In genomic region chr9:9942764-9943424, GRCh38 we compare ENCODE assay signal across 8 cellular contexts.
A peak's percentile ranks its signal among the peaks of the same experiment; 100 is the strongest.
DNase-seq lines count a peak whose midpoint lies in the region; ATAC-seq and TF ChIP-seq lines count a peak whose summit lies in the region.

No MANE protein-coding gene starts in this region.

- no peak for TF ChIP-seq POLR2A in IMR-90 (IDR thresholded peaks at IDR 0.05; ENCODE audit: low read depth, low read length)
- no peak for TF ChIP-seq POLR2A in Peyer's patch (IDR thresholded peaks at IDR 0.05)

- H3K36me3 ChIP-seq in IMR-90 (ENCODE audit: control insufficient read depth, insufficient read depth, low read length) (no peaks in the 10 kb centered on the region), Peyer's patch (no peaks in the 10 kb centered on the region), cardiac muscle cell (no peaks in the 10 kb centered on the region)

- no peak overlapping the region for H3K4me2 ChIP-seq in IMR-90 (ENCODE audit: low read depth, low read length)

- H3K27me3 ChIP-seq in IMR-90 (ENCODE audit: control insufficient read depth, insufficient read depth, low read length) (no peaks in the 10 kb centered on the region), Peyer's patch (no peaks in the 10 kb centered on the region), cardiac muscle cell (no peaks in the 10 kb centered on the region)

- no peak overlapping the region for H2AK5ac ChIP-seq in IMR-90 (ENCODE audit: low read depth, low read length)

- H4K20me1 ChIP-seq in IMR-90 (ENCODE audit: insufficient read depth, low read length) = no peaks in the 10 kb centered on the region

- no peak overlapping the region for H2BK5ac ChIP-seq in IMR-90 (ENCODE audit: low read depth, low read length, poor library complexity, severe bottlenecking)

- H3K23ac ChIP-seq in IMR-90 (ENCODE audit: low read depth, low read length) = no peak overlapping the region

- no peaks in the 10 kb centered on the region for H3K4me1 ChIP-seq in IMR-90 (ENCODE audit: control insufficient read depth, insufficient read depth, low read length)
- H3K4me1 ChIP-seq in Peyer's patch = no peaks in the 10 kb centered on the region
- H3K4me1 ChIP-seq in cardiac muscle cell (ENCODE audit: low read depth) = peaks cover 4% of the 10 kb centered on the region

- no peak overlapping the region for H2BK120ac ChIP-seq in IMR-90 (ENCODE audit: low read depth, low read length)

- ATAC-seq in GM21529 (IDR thresholded peaks at IDR 0.05; ENCODE audit: unreplicated experiment) (peak; percentile 81), IMR-90 (ENCODE audit: low read depth) (peak; percentile 80), GM19324 (IDR thresholded peaks at IDR 0.05; ENCODE audit: low FRiP score, unreplicated experiment) (no peak)

- peak; percentile 65 for TF ChIP-seq RAD21 in IMR-90 (IDR thresholded peaks at IDR 0.05; ENCODE audit: low read length)

- no peak overlapping the region for H2AFZ ChIP-seq in IMR-90 (replicated peaks; ENCODE audit: low read length, poor library complexity)

- H3K4ac ChIP-seq in IMR-90 (ENCODE audit: low read depth, low read length) = no peak overlapping the region

- no peak overlapping the region for H3K18ac ChIP-seq in IMR-90 (ENCODE audit: low read depth, low read length)

- WGBS in IMR-90 (ENCODE audit: extremely low coverage in 2 of 2, insufficient read length in 1 of 2), 2 experiments = no CpG with 5 or more reads among the region's 5 CpGs

- H3K79me1 ChIP-seq in IMR-90 (ENCODE audit: low read depth in 1 of 2, low read length in 2 of 2) = no peaks in the 10 kb centered on the region

- H3K14ac ChIP-seq in IMR-90 (replicated peaks; ENCODE audit: low read depth, low read length) = no peak overlapping the region

- TF ChIP-seq CTCF in IMR-90 (conservative IDR thresholded peaks at IDR 0.05; ENCODE audit: low read depth, low read length) (peak; percentile 85), Peyer's patch (IDR thresholded peaks at IDR 0.05) (peak in 5 of 6 experiments; percentile 28 to 86 (median 79)), cardiac muscle cell (IDR thresholded peaks at IDR 0.05; ENCODE audit: low read depth, low read length) (peak; percentile 92)

- H2AK9ac ChIP-seq in IMR-90 (replicated peaks; ENCODE audit: low read depth, low read length, poor library complexity) = no peak overlapping the region

- no peak overlapping the region for H4K91ac ChIP-seq in IMR-90 (ENCODE audit: insufficient read depth, low read depth, low read length)

- no peaks in the 10 kb centered on the region for H3K9me3 ChIP-seq in IMR-90 (ENCODE audit: control insufficient read depth, insufficient read depth, low read length)
- no peaks in the 10 kb centered on the region for H3K9me3 ChIP-seq in Peyer's patch
- H3K9me3 ChIP-seq in cardiac muscle cell (ENCODE audit: low read depth) = no peaks in the 10 kb centered on the region

- no peak overlapping the region for H2BK20ac ChIP-seq in IMR-90 (ENCODE audit: low read depth, low read length)

- no peak overlapping the region for H4K5ac ChIP-seq in IMR-90 (ENCODE audit: low read depth, low read length)

- no peak overlapping the region for H3K56ac ChIP-seq in IMR-90 (ENCODE audit: extremely low read depth, insufficient read depth, low read length)

- H4K8ac ChIP-seq in IMR-90 (ENCODE audit: low read depth in 2 of 2, low read length in 2 of 2) = no peak overlapping the region

- no peak overlapping the region for H3K27ac ChIP-seq in IMR-90 (ENCODE audit: insufficient read depth, low read length)
- no peak overlapping the region for H3K27ac ChIP-seq in Peyer's patch
- no peak overlapping the region for H3K27ac ChIP-seq in cardiac muscle cell

- H3K4me3 ChIP-seq in IMR-90 (ENCODE audit: insufficient read depth, low read depth, low read length) (no peak overlapping the region), Peyer's patch (no peak overlapping the region), cardiac muscle cell (no peak overlapping the region)

- CTCF ChIA-PET in IMR-90 (lab: Yijun Ruan, JAX) = interaction anchor here (0.5 to 1.7 kb wide), 19 partner anchors 8 to 1881 kb away, joined by 3 to 8 read pairs (median 3); no protein-coding TSS in a partner anchor

- in situ Hi-C loops in IMR-90 (cut with MboI; ENCODE audit: low sequenced_read_pairs) = no loop called here

- dilution Hi-C loops in IMR-90 (cut with HindIII; ENCODE audit: low sequenced_read_pairs, unreplicated experiment) = no loop called here

- BruUV-seq in IMR-90 (replicated peaks; lab: Mats Ljungman, UMichigan) = no TSS peak

- DNase-seq in ELR (ENCODE audit: low read depth) (peak; percentile 30), IMR-90 (peak; percentile 42), Peyer's patch (peak; percentile 16 to 81 (median 72)), cardiac muscle cell (ENCODE audit: low read depth in 1 of 2, low spot score in 1 of 2) (peak; percentile 65 to 66), posterior vena cava (ENCODE audit: low spot score) (peak; percentile 84)
- DNase-seq in activated naive CD4-positive, alpha-beta T cell treated with Interleukin-2 at 50 U/mL for 16 hours = peak; percentile 40

- no peak overlapping the region for H3K9ac ChIP-seq in IMR-90 (ENCODE audit: low read depth, low read length)

- no peaks in the 10 kb centered on the region for H3K9me1 ChIP-seq in IMR-90 (ENCODE audit: insufficient read depth, low read length)

- intact Hi-C loops in IMR-90 (cut with micrococcal nuclease) (loop anchor here (5.0 kb wide), 1 partner anchor 336 kb away; no protein-coding TSS in a partner anchor), posterior vena cava (cut with DNase I) (no loop called here)

- no peak overlapping the region for H2BK15ac ChIP-seq in IMR-90 (ENCODE audit: low read depth, low read length)

- POLR2A ChIA-PET in IMR-90 (lab: Charles Lee; ENCODE audit: unreplicated experiment) = no interaction called here

TF ChIP-seq in IMR-90, 13 proteins besides CTCF, POLR2A, EP300 and RAD21:
- TF ChIP-seq SMC3 (IDR thresholded peaks at IDR 0.05; ENCODE audit: low read depth, low read length) (peak; percentile 38), CEBPB (IDR thresholded peaks at IDR 0.05; ENCODE audit: low read depth, low read length) (no peak), MAFK (IDR thresholded peaks at IDR 0.05; ENCODE audit: low read depth, low read length) (0 out of 2 replicates have a peak, but pooled peaks have one; percentile 20), MAZ (IDR thresholded peaks at IDR 0.05; ENCODE audit: borderline replicate concordance, low read depth, low read length) (no peak), FOS (IDR thresholded peaks at IDR 0.05; ENCODE audit: low read depth, low read length) (no peak), RFX5 (IDR thresholded peaks at IDR 0.05; ENCODE audit: low read depth, low read length) (no peak), CHD1 (IDR thresholded peaks at IDR 0.05; ENCODE audit: low read depth, low read length) (no peak)

Comparison
In these comparisons a context has a peak if more than half of its experiments do, and no peak if none do; other contexts are left out.
1. DNase-seq: peak in every context shown above with its lines; median percentile 84 in posterior vena cava; 72 in Peyer's patch; 66 in cardiac muscle cell; 42 in IMR-90; 40 in activated naive CD4-positive, alpha-beta T cell treated with Interleukin-2 at 50 U/mL for 16 hours; 30 in ELR.